19 cellular contexts compared by ENCODE assay signal in the genomic region with DNA sequence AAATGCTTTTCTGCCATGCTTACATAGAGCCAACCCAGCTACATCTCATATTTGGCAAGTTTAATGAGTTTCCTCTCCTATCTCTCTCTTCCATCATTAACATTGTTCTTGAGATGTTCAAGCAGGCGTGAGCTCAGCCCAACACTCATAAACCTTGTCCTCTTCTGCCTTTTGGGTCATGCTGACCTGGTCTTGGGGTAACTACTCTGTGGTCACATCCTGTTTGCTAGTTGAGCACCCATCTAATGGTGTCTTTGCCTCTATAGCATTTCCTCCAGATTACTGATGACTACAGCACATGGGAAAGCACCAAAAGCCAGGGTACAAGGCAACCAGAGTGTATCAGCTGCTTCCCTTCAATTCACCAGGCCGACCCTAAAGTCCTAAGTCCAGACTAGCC.
DNase-seq lines count a peak whose midpoint lies in the region; ATAC-seq and TF ChIP-seq lines count a peak whose summit lies in the region.
"Had no signal": no experiment of that assay in that cellular context is flagged by ENCODE, and none has a peak within 500 bp of the region (broad histone marks: within the 10 kb centered on the region; RNA-seq: fewer than 3 reads in every experiment).

No MANE protein-coding gene starts in this region.

- H3K27me3 ChIP-seq in transverse colon, result no peaks in the 10 kb centered on the region
- H3K27me3 ChIP-seq: BE2C had no signal

- peaks cover 20% of the 10 kb centered on the region for H3K4me1 Mint-ChIP-seq in activated naive CD8-positive, alpha-beta T cell treated with anti-CD3 and anti-CD28 coated beads, Interleukin-2, amount 10 ng/mL, durations not matched to agents 7 days and 5 days
- H3K4me1 Mint-ChIP-seq in activated naive CD8-positive, alpha-beta T cell treated with anti-CD3 and anti-CD28 coated beads, Interleukin-2, amount 50 U/mL, for 24 hours, result peaks cover 8% of the 10 kb centered on the region
- peaks cover 41% of the 10 kb centered on the region for H3K4me1 Mint-ChIP-seq in central memory CD8-positive, alpha-beta T cell
- H3K4me1 Mint-ChIP-seq in natural killer cell, result peaks cover 13 to 55% of the 10 kb centered on the region in 2 donors
- H3K4me1 Mint-ChIP-seq: CD4-positive, CD25-positive, alpha-beta regulatory T cell had no signal

- no peak overlapping the region for H3K27ac ChIP-seq in transverse colon

- POLR2A ChIA-PET in activated naive CD8-positive, alpha-beta T cell treated with anti-CD3 and anti-CD28 coated beads, Interleukin-2, amount 10 ng/mL, durations not matched to agents 7 days and 5 days (lab: Charles Lee), result interaction anchor here (1.9 kb wide), 1 partner anchor 18 kb away, joined by 7 read pairs; no protein-coding TSS in a partner anchor

- no peak overlapping the region for H3K4me3 Mint-ChIP-seq in activated naive CD8-positive, alpha-beta T cell treated with anti-CD3 and anti-CD28 coated beads, Interleukin-2, amount 10 ng/mL, durations not matched to agents 7 days and 5 days
- no peak overlapping the region for H3K4me3 Mint-ChIP-seq in activated naive CD8-positive, alpha-beta T cell treated with anti-CD3 and anti-CD28 coated beads, Interleukin-2, amount 50 U/mL, for 24 hours
- no peak overlapping the region for H3K4me3 Mint-ChIP-seq in central memory CD8-positive, alpha-beta T cell
- H3K4me3 Mint-ChIP-seq in natural killer cell, result peak overlapping the region; percentile 72
- H3K4me3 Mint-ChIP-seq: CD4-positive, CD25-positive, alpha-beta regulatory T cell; H9 had no signal

- no peaks in the 10 kb centered on the region for H3K9me3 ChIP-seq in transverse colon
- H3K9me3 ChIP-seq: BE2C had no signal

- H3K27me3 Mint-ChIP-seq in activated naive CD8-positive, alpha-beta T cell treated with anti-CD3 and anti-CD28 coated beads, Interleukin-2, amount 10 ng/mL, durations not matched to agents 7 days and 5 days, result no peaks in the 10 kb centered on the region
- no peaks in the 10 kb centered on the region for H3K27me3 Mint-ChIP-seq in activated naive CD8-positive, alpha-beta T cell treated with anti-CD3 and anti-CD28 coated beads, Interleukin-2, amount 50 U/mL, for 24 hours
- no peaks in the 10 kb centered on the region for H3K27me3 Mint-ChIP-seq in central memory CD8-positive, alpha-beta T cell
- no peaks in the 10 kb centered on the region for H3K27me3 Mint-ChIP-seq in natural killer cell (ENCODE audit: low read depth in 2 of 2)
- H3K27me3 Mint-ChIP-seq: CD4-positive, CD25-positive, alpha-beta regulatory T cell had no signal

- TF ChIP-seq EP300 in transverse colon (IDR thresholded peaks at IDR 0.05; ENCODE audit: low read depth), result no peak

- DNase-seq in activated naive CD8-positive, alpha-beta T cell treated with anti-CD3 and anti-CD28 coated beads, Interleukin-2, amount 10 ng/mL, durations not matched to agents 7 days and 5 days, result no peak
- DNase-seq in activated naive CD8-positive, alpha-beta T cell treated with anti-CD3 and anti-CD28 coated beads, Interleukin-2, amount 50 U/mL, for 24 hours, result no peak
- no peak for DNase-seq in central memory CD8-positive, alpha-beta T cell (ENCODE audit: low spot score in 2 of 2)
- DNase-seq in natural killer cell (no peak), MV-4-11 (lab: John Stamatoyannopoulos, UW) (no peak), transverse colon (no peak)
- DNase-seq in activated T-cell treated with anti-CD3 and anti-CD28 coated beads, Interleukin-2, amount 50 U/mL, for 48 hours, result no peak
- DNase-seq: ACHN; BE2C; C1 segment of cervical spinal cord; CD4-positive, CD25-positive, alpha-beta regulatory T cell; CD8-positive, alpha-beta memory T cell; COR-L47; DMS 273 treated with DMSO at 0.1 percent for 48 hours; DMS53; DND-41; EL; H9 had no signal

- peaks cover 12% of the 10 kb centered on the region for H3K36me3 Mint-ChIP-seq in activated naive CD8-positive, alpha-beta T cell treated with anti-CD3 and anti-CD28 coated beads, Interleukin-2, amount 10 ng/mL, durations not matched to agents 7 days and 5 days
- no peaks in the 10 kb centered on the region for H3K36me3 Mint-ChIP-seq in activated naive CD8-positive, alpha-beta T cell treated with anti-CD3 and anti-CD28 coated beads, Interleukin-2, amount 50 U/mL, for 24 hours (ENCODE audit: low read depth)
- peaks cover 3% of the 10 kb centered on the region for H3K36me3 Mint-ChIP-seq in central memory CD8-positive, alpha-beta T cell (ENCODE audit: insufficient read depth)
- no peaks in the 10 kb centered on the region for H3K36me3 Mint-ChIP-seq in natural killer cell
- H3K36me3 Mint-ChIP-seq: CD4-positive, CD25-positive, alpha-beta regulatory T cell; CD8-positive, alpha-beta memory T cell had no signal

- intact Hi-C loops in natural killer cell (cut with micrococcal nuclease), result no loop called here
- intact Hi-C loops in transverse colon (cut with DNase I; ENCODE audit: low total_unique reads), result no loop called here

- TF ChIP-seq CTCF in natural killer cell (IDR thresholded peaks at IDR 0.05), result no peak
- TF ChIP-seq CTCF in transverse colon (IDR thresholded peaks at IDR 0.05), result no peak

- in situ Hi-C loops in transverse colon (cut with MboI; ENCODE audit: low pct_ligation_motif_present in 1 of 4, low pct_unique_long_range_greater_than_20kb in 1 of 4, low sequenced_read_pairs in 3 of 4), result loop anchor here in 1 of 4 donors (25.0 kb wide), 1 partner anchor 292 kb away; no protein-coding TSS in a partner anchor

- TF ChIP-seq POLR2A in transverse colon (IDR thresholded peaks at IDR 0.05), result no peak

- H3K27ac Mint-ChIP-seq in activated naive CD8-positive, alpha-beta T cell treated with anti-CD3 and anti-CD28 coated beads, Interleukin-2, amount 10 ng/mL, durations not matched to agents 7 days and 5 days, result peak overlapping the region; percentile 72
- no peak overlapping the region for H3K27ac Mint-ChIP-seq in activated naive CD8-positive, alpha-beta T cell treated with anti-CD3 and anti-CD28 coated beads, Interleukin-2, amount 50 U/mL, for 24 hours
- peak overlapping the region; percentile 3 for H3K27ac Mint-ChIP-seq in central memory CD8-positive, alpha-beta T cell (ENCODE audit: low read depth)
- peak overlapping the region; percentile 55 to 92 for H3K27ac Mint-ChIP-seq in natural killer cell
- H3K27ac Mint-ChIP-seq: CD4-positive, CD25-positive, alpha-beta regulatory T cell; H9 had no signal

- 63 to 87% methylated on average over 2 of the region's 2 CpGs for WGBS in transverse colon (ENCODE audit: low coverage in 1 of 2), 2 donors

- ATAC-seq in activated naive CD8-positive, alpha-beta T cell treated with anti-CD3 and anti-CD28 coated beads, Interleukin-2, amount 10 ng/mL, durations not matched to agents 7 days and 5 days (ENCODE audit: low read depth), result peak; percentile 71
- ATAC-seq in activated naive CD8-positive, alpha-beta T cell treated with anti-CD3 and anti-CD28 coated beads, Interleukin-2, amount 50 U/mL, for 24 hours, result no peak
- ATAC-seq in central memory CD8-positive, alpha-beta T cell (replicated peaks; ENCODE audit: extremely low read depth, poor library complexity, severe bottlenecking), result no peak
- peak; percentile 54 to 71 (median 60) for ATAC-seq in natural killer cell
- ATAC-seq: HepG2 had no signal

- no peaks in the 10 kb centered on the region for H3K36me3 ChIP-seq in transverse colon
- H3K36me3 ChIP-seq: BE2C had no signal

- H3K4me3 ChIP-seq in transverse colon, result no peak overlapping the region

- H3K9me3 Mint-ChIP-seq in activated naive CD8-positive, alpha-beta T cell treated with anti-CD3 and anti-CD28 coated beads, Interleukin-2, amount 10 ng/mL, durations not matched to agents 7 days and 5 days, result peaks cover 8% of the 10 kb centered on the region
- no peaks in the 10 kb centered on the region for H3K9me3 Mint-ChIP-seq in activated naive CD8-positive, alpha-beta T cell treated with anti-CD3 and anti-CD28 coated beads, Interleukin-2, amount 50 U/mL, for 24 hours
- H3K9me3 Mint-ChIP-seq in central memory CD8-positive, alpha-beta T cell, result peaks cover 10% of the 10 kb centered on the region
- H3K9me3 Mint-ChIP-seq in natural killer cell, result peaks cover 2 to 7% of the 10 kb centered on the region in 2 donors
- H3K9me3 Mint-ChIP-seq: CD8-positive, alpha-beta memory T cell; H9 had no signal

- no peaks in the 10 kb centered on the region for H3K4me1 ChIP-seq in transverse colon

Comparison
In these comparisons a context has a peak if more than half of its experiments do, and no peak if none do; other contexts are left out.
1. ATAC-seq: peak in activated naive CD8-positive, alpha-beta T cell treated with anti-CD3 and anti-CD28 coated beads, Interleukin-2, amount 10 ng/mL, durations not matched to agents 7 days and 5 days (single experiment) and natural killer cell (3 of 3); none in activated naive CD8-positive, alpha-beta T cell treated with anti-CD3 and anti-CD28 coated beads, Interleukin-2, amount 50 U/mL, for 24 hours (single experiment) and central memory CD8-positive, alpha-beta T cell (single experiment).